Comparison of ENCODE assay signal across 8 cellular contexts in genomic region chr1:85330711-85331290, GRCh38. TPM values are rescaled to one million over a fixed set of nuclear protein-coding genes. Genes with fewer than 3 reads are reported as not detected.
DNase-seq lines count a peak whose midpoint lies in the region; ATAC-seq and TF ChIP-seq lines count a peak whose summit lies in the region.

No MANE protein-coding gene starts in this region.

- 7% methylated on average over 6 of the region's 6 CpGs for WGBS in GM23248 (ENCODE audit: low coverage in 1 of 2, low lambda C conversion rate in 2 of 2, missing lambda C conversion rate in 2 of 2), 2 experiments

- H3K79me2 ChIP-seq in GM23248 (ENCODE audit: insufficient read depth), result peaks cover 69% of the 10 kb centered on the region

- no peak overlapping the region for H3K4me3 Mint-ChIP-seq in type B pancreatic cell

- H4K20me1 ChIP-seq in GM23248 (ENCODE audit: insufficient read depth), result no peaks in the 10 kb centered on the region

- H3K4me3 ChIP-seq in GM23248 (peak overlapping the region; percentile 30), RWPE2 (ENCODE audit: severe bottlenecking) (no peak overlapping the region), left ventricle myocardium inferior (no peak overlapping the region)

- H2AFZ ChIP-seq in GM23248, result no peak overlapping the region

- H3K9me3 Mint-ChIP-seq in type B pancreatic cell, result peaks cover 18% of the 10 kb centered on the region

- H3K27me3 Mint-ChIP-seq in type B pancreatic cell, result no peaks in the 10 kb centered on the region

- peak overlapping the region; percentile 98 for H3K27ac ChIP-seq in GM23248
- peak overlapping the region; percentile 93 for H3K27ac ChIP-seq in RWPE2 (ENCODE audit: poor library complexity, severe bottlenecking)
- H3K27ac ChIP-seq in left ventricle myocardium inferior (replicated peaks), result peak overlapping the region; percentile 81

- no peak for ATAC-seq in RWPE2 (ENCODE audit: low read depth)

- peaks cover 6% of the 10 kb centered on the region for H3K9me3 ChIP-seq in GM23248 (ENCODE audit: low read depth)
- peaks cover 4% of the 10 kb centered on the region for H3K9me3 ChIP-seq in RWPE2 (ENCODE audit: severe bottlenecking)
- H3K9me3 ChIP-seq in left ventricle myocardium inferior (replicated peaks), result peaks cover 27% of the 10 kb centered on the region

- no peaks in the 10 kb centered on the region for H3K9me2 ChIP-seq in GM23248 (ENCODE audit: insufficient read depth)

- intact Hi-C loops in left ventricle myocardium inferior (cut with micrococcal nuclease), result no loop called here

- H3K4me1 ChIP-seq in GM23248 (ENCODE audit: insufficient read depth) (peaks cover 83% of the 10 kb centered on the region), RWPE2 (ENCODE audit: insufficient read depth, poor library complexity, severe bottlenecking) (peaks cover 51% of the 10 kb centered on the region), left ventricle myocardium inferior (peaks cover 35% of the 10 kb centered on the region)

- peak overlapping the region; percentile 83 for H3K9ac ChIP-seq in GM23248

- peak; percentile 96 for DNase-seq in GM23248
- DNase-seq in RWPE2 (ENCODE audit: low spot score), result no peak
- peak; percentile 34 for DNase-seq in left ventricle myocardium inferior
- DNase-seq in type B pancreatic cell (ENCODE audit: extremely low spot score, unreplicated experiment), result no peak
- DNase-seq in NCI-H345 treated with DMSO at 0.1 percent for 48 hours (lab: John Stamatoyannopoulos, UW; ENCODE audit: unreplicated experiment), result no peak
- no peak for DNase-seq in activated T-cell treated with anti-CD3 and anti-CD28 coated beads, Interleukin-2, amount 50 U/mL, for 1 hour
- no peak for DNase-seq in mesenteric fat pad (ENCODE audit: low spot score)
- no peak for DNase-seq in OCI-M1 (lab: John Stamatoyannopoulos, UW)

- H3K27me3 ChIP-seq in GM23248 (replicated peaks; ENCODE audit: insufficient read depth), result no peaks in the 10 kb centered on the region
- H3K27me3 ChIP-seq in RWPE2 (ENCODE audit: insufficient read depth, poor library complexity, severe bottlenecking), result no peaks in the 10 kb centered on the region
- H3K27me3 ChIP-seq in left ventricle myocardium inferior (ENCODE audit: low read depth), result no peaks in the 10 kb centered on the region

- peaks cover 85% of the 10 kb centered on the region for H3F3A ChIP-seq in GM23248 (ENCODE audit: insufficient read depth)

- H3K36me3 ChIP-seq in GM23248 (ENCODE audit: low read depth) (peaks cover 14% of the 10 kb centered on the region; the same call in 1 of the 2 replicates), RWPE2 (ENCODE audit: low read depth) (peaks cover 5% of the 10 kb centered on the region; the same call in 1 of the 2 replicates), left ventricle myocardium inferior (no peaks in the 10 kb centered on the region)

- peaks cover 17% of the 10 kb centered on the region for H3K4me1 Mint-ChIP-seq in type B pancreatic cell (ENCODE audit: unreplicated experiment)

- no peaks in the 10 kb centered on the region for H3K36me3 Mint-ChIP-seq in type B pancreatic cell

- peak overlapping the region; percentile 62 for H3K27ac Mint-ChIP-seq in type B pancreatic cell

- TF ChIP-seq CTCF in RWPE2 (IDR thresholded peaks at IDR 0.05; ENCODE audit: poor library complexity, severe bottlenecking), result no peak
- no peak for TF ChIP-seq CTCF in left ventricle myocardium inferior (IDR thresholded peaks at IDR 0.05; ENCODE audit: borderline replicate concordance)
- TF ChIP-seq CTCF in type B pancreatic cell (conservative IDR thresholded peaks at IDR 0.05), result no peak

- in situ Hi-C loops in GM23248 (cut with MboI), result no loop called here

- peak overlapping the region; percentile 80 for H3K4me2 ChIP-seq in GM23248 (ENCODE audit: unreplicated experiment)

RNA-seq across cellular contexts. Expression of gene BCL10, which starts 54.4 kb away (rescaled TPM):
- 45.5 and 51.4 TPM in 2 replicates for total RNA-seq in GM23248 (2014; rRNA removed; shearing (Covaris generic))
- polyA plus RNA-seq in GM23248 (2016; fragmentation: Nextera tagmentation; extraction: Ambion mirVana), result 70.7 and 74.2 TPM in 2 replicates
- total RNA-seq in left ventricle myocardium inferior (7.8 TPM), type B pancreatic cell (ENCODE audit: low replicate concordance) (25.0 and 34.7 TPM in 2 replicates), mesenteric fat pad (22.2 TPM)

Comparison
In these comparisons a context has a peak if more than half of its experiments do, and no peak if none do; other contexts are left out.
1. DNase-seq: peak in GM23248 (single experiment) and left ventricle myocardium inferior (single experiment); none in RWPE2 (single experiment), type B pancreatic cell (single experiment), NCI-H345 treated with DMSO at 0.1 percent for 48 hours (single experiment), activated T-cell treated with anti-CD3 and anti-CD28 coated beads, Interleukin-2, amount 50 U/mL, for 1 hour (single experiment), mesenteric fat pad (single experiment) and OCI-M1 (single experiment).
2. Peak in every context shown above with its lines, with median percentiles within 50 percentile points of each other: H3K27ac ChIP-seq.